ENCODE assay signal across 8 cellular contexts in genomic region chr7:32957326-32958045, GRCh38. TPM values are rescaled to one million over a fixed set of nuclear protein-coding genes. Genes with fewer than 3 reads are reported as not detected.
DNase-seq lines count a peak whose midpoint lies in the region; ATAC-seq, FAIRE-seq and TF ChIP-seq lines count a peak whose summit lies in the region.

TSS of gene FKBP9 (plus strand) at chr7:32957440. CDS start at chr7:32957574, 134 bp downstream.

- H3K9me3 ChIP-seq in HAP-1 (no peaks in the 10 kb centered on the region), T-helper 17 cell (ENCODE audit: control insufficient read depth, low read length, poor library complexity, severe bottlenecking) (no peaks in the 10 kb centered on the region), ectodermal cell (ENCODE audit: control insufficient read depth, low read length) (no peaks in the 10 kb centered on the region), HepG2 (ENCODE audit: low read length) (no peaks in the 10 kb centered on the region)

- H3K27me3 ChIP-seq in HAP-1 (ENCODE audit: low read depth) (no peaks in the 10 kb centered on the region), ectodermal cell (ENCODE audit: control insufficient read depth, insufficient read depth, low read length, poor library complexity, severe bottlenecking) (peaks cover 8% of the 10 kb centered on the region), HepG2 (ENCODE audit: control insufficient read depth in 1 of 2, insufficient read depth in 2 of 2, low read length in 2 of 2) (no peaks in the 10 kb centered on the region)

- POLR2A ChIA-PET in HepG2 (lab: Yijun Ruan, JAX), result interaction anchor here (0.8 to 3.4 kb wide), 10 partner anchors 9 to 462 kb away, joined by 3 to 30 read pairs (median 4); partner anchors contain the start of genes AVL9, NT5C3A and RP9

- peaks cover 11% of the 10 kb centered on the region for H3K79me2 ChIP-seq in HepG2 (ENCODE audit: insufficient read depth, low read length)

- peak; percentile 80 for FAIRE-seq in HepG2 (lab: Jason Lieb, UNC)

- H3K9ac ChIP-seq in HepG2 (ENCODE audit: insufficient read depth, low read depth, low read length), result peak within 1 kb of the TSS; percentile 88

- H3K27ac Mint-ChIP-seq in T-helper 17 cell, result no peak within 1 kb of the TSS

- TF ChIP-seq CTCF in 22Rv1 (IDR thresholded peaks at IDR 0.05) (no peak), HepG2 (CRISPR knock-in tag; IDR thresholded peaks at IDR 0.05) (0 out of 2 replicates have a peak, but pooled peaks have one; percentile 10)

- H3K4me3 Mint-ChIP-seq in T-helper 17 cell, result peak within 1 kb of the TSS; percentile 86

- peaks cover 34% of the 10 kb centered on the region for H3K27me3 Mint-ChIP-seq in T-helper 17 cell

- H3K4me1 ChIP-seq in HAP-1 (peaks cover 4% of the 10 kb centered on the region), ectodermal cell (ENCODE audit: control insufficient read depth, insufficient read depth, low read length) (no peaks in the 10 kb centered on the region), HepG2 (ENCODE audit: insufficient read depth, low read length) (peaks cover 18% of the 10 kb centered on the region)

- peaks cover 3% of the 10 kb centered on the region for H3K4me1 Mint-ChIP-seq in T-helper 17 cell

- CTCF ChIA-PET in HepG2 (lab: Yijun Ruan, JAX; ENCODE audit: low intra/inter-chr PET ratio, low total read pairs), result no interaction called here

- TF ChIP-seq POLR2A in HepG2 (IDR thresholded peaks at IDR 0.05; ENCODE audit: insufficient read depth in 1 of 2, low read depth in 2 of 2, low read length in 2 of 2), result peak; percentile 87 to 96

- H3K4me3 ChIP-seq in HAP-1, result peak within 1 kb of the TSS; percentile 69
- H3K4me3 ChIP-seq in ectodermal cell (ENCODE audit: insufficient read depth, low read depth, low read length), result peak within 1 kb of the TSS; percentile 55
- H3K4me3 ChIP-seq in HepG2 (replicated peaks in 1 of 3; ENCODE audit: insufficient read depth in 1 of 3, low read depth in 2 of 3, low read length in 3 of 3), result peak within 1 kb of the TSS; percentile 68 to 90 (median 75)

- WGBS in ectodermal cell, 2 experiments, result 1% methylated on average over 91 of the region's 91 CpGs
- 1% methylated on average over 13 of the region's 91 CpGs for WGBS in HepG2 (ENCODE audit: low lambda C conversion rate)

- no peak within 1 kb of the TSS for H2AFZ ChIP-seq in HepG2 (ENCODE audit: low read length)

- H3K36me3 Mint-ChIP-seq in T-helper 17 cell (ENCODE audit: low read depth), result peaks cover 3% of the 10 kb centered on the region

- no peaks in the 10 kb centered on the region for H4K20me1 ChIP-seq in HepG2 (ENCODE audit: insufficient read depth, low read length)

- TSS peak; percentile 84 for BruUV-seq in HepG2 (replicated peaks; lab: Mats Ljungman, UMichigan)

- H3K36me3 ChIP-seq in HAP-1 (replicated peaks) (peaks cover 3% of the 10 kb centered on the region; the same call in 1 of the 2 replicates), ectodermal cell (ENCODE audit: control insufficient read depth, insufficient read depth, low read length) (no peaks in the 10 kb centered on the region), HepG2 (replicated peaks in 1 of 2; ENCODE audit: control insufficient read depth in 1 of 2, insufficient read depth in 2 of 2, low read length in 2 of 2) (no peaks in the 10 kb centered on the region)

- H3K4me2 ChIP-seq in HepG2 (ENCODE audit: low read depth, low read length), result peak within 1 kb of the TSS; percentile 86

- TF ChIP-seq EP300 in HepG2 (IDR thresholded peaks at IDR 0.05; ENCODE audit: low read depth in 2 of 2, low read length in 2 of 2), result no peak
- TF ChIP-seq EP300 in HepG2 (CRISPR knock-in tag; IDR thresholded peaks at IDR 0.05; ENCODE audit: borderline replicate concordance), result 0 out of 2 replicates have a peak, but pooled peaks have one; percentile 13

- in situ Hi-C loops in HAP-1 (cut with MboI; ENCODE audit: low sequenced_read_pairs), result no loop called here
- in situ Hi-C loops in HepG2 (cut with HindIII; ENCODE audit: extremely low pct_ligation_motif_present, low pct_unique_long_range_greater_than_20kb), result no loop called here

- no peak; the same call in 1 of the 2 replicates for TF ChIP-seq RAD21 in HepG2 (CRISPR knock-in tag; IDR thresholded peaks at IDR 0.05)

- H3K27ac ChIP-seq in 22Rv1, result peak within 1 kb of the TSS; percentile 58
- H3K27ac ChIP-seq in ectodermal cell (ENCODE audit: insufficient read depth, low read depth, low read length, poor library complexity, severe bottlenecking), result no peak within 1 kb of the TSS
- peak within 1 kb of the TSS; percentile 95 for H3K27ac ChIP-seq in HepG2 (ENCODE audit: extremely low read length, insufficient read depth, low read length)

- ATAC-seq in T-helper 17 cell, result peak; percentile 46
- peak; percentile 96 for ATAC-seq in HepG2
- peak; percentile 74 for ATAC-seq in stimulated activated naive CD8-positive, alpha-beta T cell treated with anti-CD3 and anti-CD28 coated beads, Interleukin-15, Interleukin-2, amounts not matched to agents 100 U/mL and 50 U/mL, for 24 hours

- intact Hi-C loops in HepG2 (cut with micrococcal nuclease; ENCODE audit: unreplicated experiment), result loop anchor here (1.0 to 5.0 kb wide), 3 partner anchors 14 to 150 kb away; partner anchors contain the start of genes NT5C3A and RP9

- DNase-seq in GDM1 (lab: John Stamatoyannopoulos, UW) (peak; percentile 57), HAP-1 (ENCODE audit: low spot score in 2 of 2) (peak; percentile 75 to 86), LoVo (ENCODE audit: low spot score) (peak; percentile 97), T-helper 17 cell (no peak), HepG2 (ENCODE audit: low spot score) (peak; percentile 76)
- peak; percentile 21 for DNase-seq in stimulated activated naive CD8-positive, alpha-beta T cell treated with anti-CD3 and anti-CD28 coated beads, Interleukin-15, Interleukin-2, amounts not matched to agents 100 U/mL and 50 U/mL, for 24 hours

TF ChIP-seq in HepG2, 621 proteins besides CTCF, POLR2A, EP300 and RAD21 (continues in another document):
- 0 out of 2 replicates have a peak, but pooled peaks have one; percentile 24 for TF ChIP-seq ZNF143 (CRISPR knock-in tag; IDR thresholded peaks at IDR 0.05)
- no peak for TF ChIP-seq ZBTB42 (CRISPR knock-in tag; IDR thresholded peaks at IDR 0.05)
- TF ChIP-seq ZNF430 (CRISPR knock-in tag; IDR thresholded peaks at IDR 0.05), result peak; percentile 80; the same call in 1 of the 2 replicates
- TF ChIP-seq ZSCAN5A (CRISPR knock-in tag; IDR thresholded peaks at IDR 0.05; ENCODE audit: borderline replicate concordance), result peak; percentile 40; the same call in 1 of the 2 replicates
- peak; percentile 51; the same call in 1 of the 2 replicates for TF ChIP-seq TMF1 (CRISPR knock-in tag; IDR thresholded peaks at IDR 0.05; ENCODE audit: low read depth)
- TF ChIP-seq ZNF317 (CRISPR knock-in tag; IDR thresholded peaks at IDR 0.05), result no peak
- TF ChIP-seq ELK4 (CRISPR knock-in tag; IDR thresholded peaks at IDR 0.05; ENCODE audit: borderline replicate concordance), result 0 out of 2 replicates have a peak, but pooled peaks have one; percentile 10

RNA-seq across cellular contexts. Expression of gene FKBP9, which starts in this region (rescaled TPM):
- total RNA-seq in T-helper 17 cell, result under 1 TPM in 1 of 2 donors, not detected in 1; 0.42 TPM
- 27.9 TPM for polyA plus RNA-seq in ectodermal cell (2013, experiment 1 of 4)
- 25.2 TPM for polyA plus RNA-seq in ectodermal cell (2013, experiment 2 of 4)
- polyA plus RNA-seq in ectodermal cell (2013, experiment 3 of 4), result 20.4 TPM
- 22.3 TPM for polyA plus RNA-seq in ectodermal cell (2013, experiment 4 of 4)
- 24.5 and 41.5 TPM in 2 replicates for total RNA-seq in HepG2 (2016; rRNA removed; fragmentation: Illumina TruSeq; extraction: Trizol)
- total RNA-seq in HepG2 (2016; cell fraction: cytosol; rRNA removed; fragmentation: Illumina TruSeq; extraction: Trizol; ENCODE audit: low read depth), result 10.6 and 11.3 TPM in 2 replicates
- total RNA-seq in HepG2 (2016; cell fraction: insoluble cytoplasmic fraction; rRNA removed; fragmentation: Illumina TruSeq; extraction: Trizol), result 18.6 and 40.4 TPM in 2 replicates
- total RNA-seq in HepG2 (2016; cell fraction: membrane; rRNA removed; fragmentation: Illumina TruSeq; extraction: Trizol), result 23.9 and 24.7 TPM in 2 replicates
- total RNA-seq in HepG2 (2016; cell fraction: nucleus; rRNA removed; fragmentation: Illumina TruSeq; extraction: Trizol), result 34.4 and 46.6 TPM in 2 replicates
- 30.9 and 34.0 TPM in 2 replicates for polyA plus RNA-seq in HepG2 (2011; rRNA removed)
- polyA plus RNA-seq in HepG2 (2011; cell fraction: cytosol; rRNA removed), result 34.8 and 39.4 TPM in 2 replicates
- 28.4 and 28.9 TPM in 2 replicates for polyA plus RNA-seq in HepG2 (2011; cell fraction: nucleus; rRNA removed)
- 47.8 and 53.2 TPM in 2 replicates for polyA plus RNA-seq in HepG2 (2012)
- 7.1 and 8.1 TPM in 2 replicates for polyA plus RNA-seq in HepG2 (2016; cell fraction: cytosol; fragmentation: Illumina TruSeq; extraction: Trizol; ENCODE audit: low read depth)
- 20.8 and 23.9 TPM in 2 replicates for polyA plus RNA-seq in HepG2 (2016; cell fraction: insoluble cytoplasmic fraction; fragmentation: Illumina TruSeq; extraction: Trizol; ENCODE audit: low read depth)
- 17.5 and 18.0 TPM in 2 replicates for polyA plus RNA-seq in HepG2 (2016; cell fraction: membrane; fragmentation: Illumina TruSeq; extraction: Trizol; ENCODE audit: low read depth)
- polyA plus RNA-seq in HepG2 (2016; cell fraction: nucleus; fragmentation: Illumina TruSeq; extraction: Trizol; ENCODE audit: insufficient read depth, low read depth), result 44.2 and 50.8 TPM in 2 replicates
- 45.2 and 45.6 TPM in 2 replicates for polyA minus RNA-seq in HepG2 (2011; rRNA and poly(A)+ RNA removed; ENCODE audit: low replicate concordance)
- 50.7 and 53.4 TPM in 2 replicates for polyA minus RNA-seq in HepG2 (2011; cell fraction: cytosol; rRNA and poly(A)+ RNA removed)
- polyA minus RNA-seq in HepG2 (2011; cell fraction: nucleus; rRNA and poly(A)+ RNA removed), result 30.8 and 31.8 TPM in 2 replicates

Comparison
In these comparisons a context has a peak if more than half of its experiments do, and no peak if none do; other contexts are left out.
1. RNA of gene FKBP9 (total RNA-seq): 10.6 to 46.6 TPM in HepG2; 0.42 TPM in T-helper 17 cell; every median in the first group is over 4 times any median in the second.
2. Peak in ATAC-seq in T-helper 17 cell; RNA of the gene not detected or under 1 TPM.
3. DNase-seq: peak in GDM1 (single experiment), HAP-1 (2 of 2), LoVo (single experiment), HepG2 (single experiment) and stimulated activated naive CD8-positive, alpha-beta T cell treated with anti-CD3 and anti-CD28 coated beads, Interleukin-15, Interleukin-2, amounts not matched to agents 100 U/mL and 50 U/mL, for 24 hours (single experiment); none in T-helper 17 cell (0 of 3).
4. ATAC-seq: peak in every context shown above with its lines; median percentile 96 in HepG2; 74 in stimulated activated naive CD8-positive, alpha-beta T cell treated with anti-CD3 and anti-CD28 coated beads, Interleukin-15, Interleukin-2, amounts not matched to agents 100 U/mL and 50 U/mL, for 24 hours; 46 in T-helper 17 cell.
5. Peak in every context shown above with its lines, with median percentiles within 50 percentile points of each other: H3K4me3 ChIP-seq.